In the genomic region with DNA sequence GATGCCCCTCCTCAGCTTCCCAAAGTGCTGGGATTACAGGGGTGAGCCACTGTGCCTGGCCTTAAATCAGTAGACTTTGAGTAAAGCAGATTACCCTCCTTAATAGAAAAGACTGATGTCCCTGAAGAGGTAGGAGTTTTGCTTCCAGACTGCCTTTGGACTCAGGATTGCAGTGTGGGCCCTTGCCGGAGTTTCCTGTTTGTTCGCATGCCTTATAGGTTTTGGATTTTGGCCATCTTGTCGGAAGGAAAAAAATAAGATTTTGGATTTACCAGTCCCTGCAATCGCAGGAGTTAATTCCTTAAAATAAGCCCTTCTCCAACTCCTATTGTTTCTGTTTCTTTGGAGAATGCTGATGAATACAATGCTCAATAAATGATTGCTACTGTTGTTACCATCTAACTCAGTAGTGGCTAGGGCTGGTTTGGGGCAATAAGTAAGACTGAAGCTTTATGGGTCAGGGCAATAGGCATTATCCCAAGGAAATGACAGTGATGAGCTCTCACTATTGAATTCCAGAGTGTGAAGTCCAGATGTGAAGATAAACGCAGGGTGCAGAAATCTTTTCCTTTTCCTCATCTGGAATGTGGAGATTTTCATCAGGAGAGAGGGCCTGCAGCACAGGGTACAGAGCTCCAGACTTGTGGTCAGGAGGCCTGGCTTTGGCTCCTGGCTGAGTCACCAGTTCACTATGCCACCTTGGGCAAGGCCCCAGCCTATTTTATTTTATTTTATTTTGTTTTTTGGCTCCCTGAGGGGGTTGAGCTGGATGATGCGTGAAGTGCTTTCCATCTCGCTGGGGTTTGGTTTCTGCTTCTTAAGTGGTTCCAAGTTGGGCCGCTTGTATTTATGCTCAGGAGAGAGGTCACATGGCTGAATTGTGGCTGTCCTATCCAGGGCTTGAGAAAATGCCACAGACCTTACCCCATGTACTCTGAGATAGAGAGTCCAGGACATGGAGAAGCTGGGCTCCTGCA, we compare ENCODE assay signal across 11 cellular contexts. TPM values are rescaled to one million over a fixed set of nuclear protein-coding genes. Genes with fewer than 3 reads are reported as not detected.
DNase-seq lines count a peak whose midpoint lies in the region; ATAC-seq and TF ChIP-seq lines count a peak whose summit lies in the region.
"Had no signal": no experiment of that assay in that cellular context is flagged by ENCODE, and none has a peak within 500 bp of the region (broad histone marks: within the 10 kb centered on the region; RNA-seq: fewer than 3 reads in every experiment).

No MANE protein-coding gene starts in this region.

- no peak overlapping the region for H2AFZ ChIP-seq in fibroblast of lung (ENCODE audit: low read length)

- H3K27ac ChIP-seq in SJCRH30 (peak overlapping the region; percentile 17; the same call in 1 of the 2 replicates), fibroblast of lung (ENCODE audit: insufficient read depth, low read length) (peak overlapping the region; percentile 5)
- H3K27ac ChIP-seq: testis had no signal

- no peaks in the 10 kb centered on the region for H3K27me3 ChIP-seq in SJCRH30
- no peaks in the 10 kb centered on the region for H3K27me3 ChIP-seq in fibroblast of lung (ENCODE audit: control insufficient read depth, insufficient read depth, low read length)
- H3K27me3 ChIP-seq in skeletal muscle satellite cell (ENCODE audit: control insufficient read depth, insufficient read depth, low read length): peaks cover 1% of the 10 kb centered on the region
- H3K27me3 ChIP-seq: testis had no signal

- ATAC-seq in HG03039 (IDR thresholded peaks at IDR 0.05; ENCODE audit: unreplicated experiment): no peak
- ATAC-seq: activated T-helper 17 cell treated with anti-CD3 and anti-CD28 coated beads, Interleukin-2, amount 50 U/mL, for 72 hours had no signal

- in situ Hi-C loops in KBM-7 (cut with MboI; ENCODE audit: low pct_unique_long_range_greater_than_20kb, low sequenced_read_pairs): loop anchor here (25.0 kb wide), 1 partner anchor 334 kb away; a partner anchor contains a TSS

- H3K9me3 ChIP-seq in SJCRH30 (replicated peaks) (no peaks in the 10 kb centered on the region), fibroblast of lung (ENCODE audit: control insufficient read depth, insufficient read depth, low read depth, low read length) (no peaks in the 10 kb centered on the region), skeletal muscle satellite cell (replicated peaks; ENCODE audit: low read length) (no peaks in the 10 kb centered on the region)
- H3K9me3 ChIP-seq: testis had no signal

- H3K4me2 ChIP-seq in fibroblast of lung (ENCODE audit: extremely low read depth, insufficient read depth, low read length): peak overlapping the region; percentile 5
- H3K4me2 ChIP-seq in skeletal muscle satellite cell (ENCODE audit: low read length): peak overlapping the region; percentile 64

- no peaks in the 10 kb centered on the region for H3K79me2 ChIP-seq in fibroblast of lung (ENCODE audit: control insufficient read depth, insufficient read depth, low read length)

- H3K36me3 ChIP-seq in SJCRH30: no peaks in the 10 kb centered on the region
- H3K36me3 ChIP-seq in fibroblast of lung (ENCODE audit: control insufficient read depth, insufficient read depth, low read length): no peaks in the 10 kb centered on the region
- no peaks in the 10 kb centered on the region for H3K36me3 ChIP-seq in skeletal muscle satellite cell (ENCODE audit: insufficient read depth, low read length)

- H4K20me1 ChIP-seq in fibroblast of lung (ENCODE audit: control insufficient read depth, extremely low read depth, insufficient read depth, low read length): no peaks in the 10 kb centered on the region

- H3K4me1 ChIP-seq in SJCRH30 (peaks cover 10% of the 10 kb centered on the region), fibroblast of lung (ENCODE audit: control insufficient read depth, extremely low read depth, insufficient read depth, low read length) (peaks cover 4% of the 10 kb centered on the region), skeletal muscle satellite cell (ENCODE audit: control insufficient read depth, insufficient read depth, low read length) (peaks cover 16% of the 10 kb centered on the region)
- H3K4me1 ChIP-seq: testis had no signal

- H3K4me3 ChIP-seq in SJCRH30: no peak overlapping the region
- H3K4me3 ChIP-seq in fibroblast of lung (replicated peaks in 1 of 4; ENCODE audit: control extremely low read depth in 1 of 4, insufficient read depth in 1 of 4, low read depth in 3 of 4, low read length in 4 of 4): no peak overlapping the region
- H3K4me3 ChIP-seq in skeletal muscle satellite cell (ENCODE audit: low read length): peak overlapping the region; percentile 19
- H3K4me3 ChIP-seq: testis had no signal

- no peak for TF ChIP-seq CTCF in fibroblast of lung (conservative IDR thresholded peaks at IDR 0.05 in 1 of 2, IDR thresholded peaks at IDR 0.05 in 1 of 2; ENCODE audit: low read depth in 1 of 2, low read length in 2 of 2)

- peak; percentile 86 for DNase-seq in GM04504 (ENCODE audit: low read depth)
- peak; percentile 40 to 42 for DNase-seq in SJCRH30
- peak; percentile 78 to 91 for DNase-seq in fibroblast of lung (ENCODE audit: low read depth in 2 of 2)
- DNase-seq in DMS79 (lab: John Stamatoyannopoulos, UW): no peak
- DNase-seq in KBM-7: no peak
- no peak for DNase-seq in amygdala (lab: John Stamatoyannopoulos, UW)
- DNase-seq: NCI-H1694, testis had no signal

- H3K9ac ChIP-seq in fibroblast of lung (ENCODE audit: insufficient read depth, low read length) (no peak overlapping the region), skeletal muscle satellite cell (ENCODE audit: low read depth, low read length) (peak overlapping the region; percentile 29)

RNA-seq across cellular contexts. Expression of a gene that starts 25.3 kb away (rescaled TPM):
- total RNA-seq in SJCRH30 (2014; rRNA removed; shearing (Covaris generic)): 0.42 and 0.89 TPM in 2 replicates
- under 0.01 TPM in 2 replicates for total RNA-seq in fibroblast of lung
- 0.02 and 0.03 TPM in 2 replicates for polyA plus RNA-seq in fibroblast of lung
- polyA plus RNA-seq in fibroblast of lung (2012): 0.06 and 0.07 TPM in 2 replicates
- not detected in 2 replicates for polyA minus RNA-seq in fibroblast of lung (ENCODE audit: low replicate concordance)
- total RNA-seq in skeletal muscle satellite cell (2012; rRNA removed): under 0.01 and 0.25 TPM in 2 replicates
- total RNA-seq: activated T-helper 17 cell treated with anti-CD3 and anti-CD28 coated beads, Interleukin-2, amount 50 U/mL, for 72 hours had no signal

RNA-seq across cellular contexts. Expression of a gene that starts 25.4 kb away (rescaled TPM):
- 0.23 and 0.34 TPM in 2 replicates for total RNA-seq in SJCRH30 (2014; rRNA removed; shearing (Covaris generic))
- total RNA-seq in fibroblast of lung: not detected in 2 replicates
- polyA plus RNA-seq in fibroblast of lung: 0.03 TPM in 1 of 2 replicates, not detected in the other
- polyA plus RNA-seq in fibroblast of lung (2012): not detected in 2 replicates
- not detected in 2 replicates for polyA minus RNA-seq in fibroblast of lung (ENCODE audit: low replicate concordance)
- total RNA-seq in skeletal muscle satellite cell (2012; rRNA removed): under 0.01 TPM in 1 of 2 replicates, not detected in the other
- total RNA-seq: activated T-helper 17 cell treated with anti-CD3 and anti-CD28 coated beads, Interleukin-2, amount 50 U/mL, for 72 hours had no signal

Comparison
In these comparisons a context has a peak if more than half of its experiments do, and no peak if none do; other contexts are left out.
1. DNase-seq: peak in GM04504 (single experiment), SJCRH30 (2 of 2) and fibroblast of lung (2 of 2); none in DMS79 (single experiment), KBM-7 (single experiment) and amygdala (0 of 56).